Comparison of ENCODE assay signal across 1 cellular context in genomic region chr5:124650960-124651662, GRCh38.
TF ChIP-seq lines count a peak whose summit lies in the region.

No MANE protein-coding gene starts in this region.

TF ChIP-seq in HepG2, 621 proteins besides CTCF, POLR2A, EP300 and RAD21 (continued from another document):
- TF ChIP-seq, protein P1, sequence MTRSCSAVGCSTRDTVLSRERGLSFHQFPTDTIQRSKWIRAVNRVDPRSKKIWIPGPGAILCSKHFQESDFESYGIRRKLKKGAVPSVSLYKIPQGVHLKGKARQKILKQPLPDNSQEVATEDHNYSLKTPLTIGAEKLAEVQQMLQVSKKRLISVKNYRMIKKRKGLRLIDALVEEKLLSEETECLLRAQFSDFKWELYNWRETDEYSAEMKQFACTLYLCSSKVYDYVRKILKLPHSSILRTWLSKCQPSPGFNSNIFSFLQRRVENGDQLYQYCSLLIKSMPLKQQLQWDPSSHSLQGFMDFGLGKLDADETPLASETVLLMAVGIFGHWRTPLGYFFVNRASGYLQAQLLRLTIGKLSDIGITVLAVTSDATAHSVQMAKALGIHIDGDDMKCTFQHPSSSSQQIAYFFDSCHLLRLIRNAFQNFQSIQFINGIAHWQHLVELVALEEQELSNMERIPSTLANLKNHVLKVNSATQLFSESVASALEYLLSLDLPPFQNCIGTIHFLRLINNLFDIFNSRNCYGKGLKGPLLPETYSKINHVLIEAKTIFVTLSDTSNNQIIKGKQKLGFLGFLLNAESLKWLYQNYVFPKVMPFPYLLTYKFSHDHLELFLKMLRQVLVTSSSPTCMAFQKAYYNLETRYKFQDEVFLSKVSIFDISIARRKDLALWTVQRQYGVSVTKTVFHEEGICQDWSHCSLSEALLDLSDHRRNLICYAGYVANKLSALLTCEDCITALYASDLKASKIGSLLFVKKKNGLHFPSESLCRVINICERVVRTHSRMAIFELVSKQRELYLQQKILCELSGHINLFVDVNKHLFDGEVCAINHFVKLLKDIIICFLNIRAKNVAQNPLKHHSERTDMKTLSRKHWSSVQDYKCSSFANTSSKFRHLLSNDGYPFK (CRISPR knock-in tag; IDR thresholded peaks at IDR 0.05; ENCODE audit: borderline replicate concordance): no peak
- TF ChIP-seq ARNT (IDR thresholded peaks at IDR 0.05) (no peak), U2AF2 (IDR thresholded peaks at IDR 0.05; ENCODE audit: low read depth, low read length) (no peak), SIX4 (CRISPR knock-in tag; IDR thresholded peaks at IDR 0.05) (no peak)
